In the genomic region with DNA sequence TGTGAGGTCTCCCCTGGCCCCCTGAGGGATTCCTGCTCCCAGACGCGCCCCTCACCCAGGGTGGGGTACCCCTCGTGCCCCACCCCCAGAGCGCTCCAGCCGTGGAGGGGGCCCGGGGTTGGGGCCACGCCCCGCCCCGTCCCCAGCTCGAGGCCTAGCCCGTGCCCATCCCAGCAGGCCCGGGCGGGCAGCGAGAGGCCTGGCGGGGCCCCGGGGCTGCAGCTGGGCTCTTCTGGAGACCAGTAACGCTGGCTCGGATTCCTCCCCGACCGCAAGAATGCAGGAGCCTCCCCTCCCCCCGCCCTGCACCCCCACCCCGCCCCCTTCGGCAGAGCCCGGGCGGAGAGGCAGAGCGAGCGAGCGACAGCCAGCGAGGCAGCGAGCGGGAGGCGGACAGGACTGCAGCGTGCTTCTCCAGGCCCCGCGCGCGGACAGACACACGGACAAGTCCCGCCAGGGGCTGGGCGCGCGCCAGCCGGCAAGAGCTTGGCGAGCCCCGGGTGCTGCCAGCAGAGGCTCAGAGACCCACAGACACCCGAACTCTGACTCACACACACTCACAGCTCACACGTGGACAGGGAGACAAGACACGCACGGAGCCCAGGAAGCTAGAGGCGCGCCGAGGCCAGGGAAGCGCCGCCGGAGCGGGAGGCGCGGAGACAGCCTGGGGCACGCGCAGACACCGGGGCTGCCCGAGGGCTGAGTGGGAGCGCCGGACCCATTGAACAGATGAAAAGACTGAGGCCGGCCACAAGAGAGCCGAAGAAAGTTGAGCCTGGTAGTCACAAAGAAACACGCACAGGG, we compare ENCODE assay signal across 8 cellular contexts. TPM values are rescaled to one million over a fixed set of nuclear protein-coding genes. Genes with fewer than 3 reads are reported as not detected.
DNase-seq lines count a peak whose midpoint lies in the region; TF ChIP-seq lines count a peak whose summit lies in the region.

No MANE protein-coding gene starts in this region.

- 0 out of 2 replicates have a peak, but pooled peaks cover 4% of the 10 kb centered on the region for H3K36me3 ChIP-seq in ACC112 (ENCODE audit: insufficient read depth, low read length)
- H3K36me3 ChIP-seq in HUES64 (ENCODE audit: insufficient read depth, low read length), result peaks cover 22% of the 10 kb centered on the region
- H3K36me3 ChIP-seq in mucosa of rectum (ENCODE audit: control insufficient read depth in 2 of 2, insufficient read depth in 2 of 2, low read length in 2 of 2), result peaks cover 4 to 12% of the 10 kb centered on the region in 2 donors

- peak; percentile 66 for DNase-seq in activated CD8-positive, alpha-beta memory T cell treated with anti-CD3 and anti-CD28 coated beads, Interleukin-2, amount 50 U/mL, for 4 hours
- DNase-seq in epithelial cell of proximal tubule (ENCODE audit: low read depth) (no peak), type B pancreatic cell (ENCODE audit: extremely low spot score, unreplicated experiment) (peak; percentile 83), NCI-H1436 (lab: John Stamatoyannopoulos, UW) (no peak), NCI-H1092 (lab: John Stamatoyannopoulos, UW) (no peak)

- H3K27me3 ChIP-seq in ACC112 (ENCODE audit: insufficient read depth, low read length) (no peaks in the 10 kb centered on the region), HUES64 (ENCODE audit: insufficient read depth, low read length) (no peaks in the 10 kb centered on the region), mucosa of rectum (ENCODE audit: control insufficient read depth in 2 of 2, insufficient read depth in 2 of 2, low read length in 2 of 2) (no peaks in the 10 kb centered on the region)

- H3K79me2 ChIP-seq in ACC112 (ENCODE audit: control insufficient read depth, insufficient read depth, low read length, unreplicated experiment), result peaks cover 70% of the 10 kb centered on the region

- H3K4me1 ChIP-seq in ACC112 (ENCODE audit: control insufficient read depth, insufficient read depth, low read length, unreplicated experiment) (peaks cover 77% of the 10 kb centered on the region), HUES64 (ENCODE audit: insufficient read depth, low read length) (peaks cover 55% of the 10 kb centered on the region), mucosa of rectum (ENCODE audit: control insufficient read depth in 2 of 2, insufficient read depth in 2 of 2, low read length in 2 of 2) (peaks cover 51 to 67% of the 10 kb centered on the region in 2 donors)

- H3K9me3 ChIP-seq in HUES64 (ENCODE audit: insufficient read depth, low read depth, low read length), result no peaks in the 10 kb centered on the region
- no peaks in the 10 kb centered on the region for H3K9me3 ChIP-seq in mucosa of rectum (ENCODE audit: control insufficient read depth in 2 of 2, low read length in 2 of 2)

- H3K36me3 Mint-ChIP-seq in type B pancreatic cell, result no peaks in the 10 kb centered on the region

- H3K4me1 Mint-ChIP-seq in type B pancreatic cell (ENCODE audit: unreplicated experiment), result peaks cover 50% of the 10 kb centered on the region

- peak overlapping the region; percentile 86 for H3K9ac ChIP-seq in HUES64 (ENCODE audit: low read depth, low read length)
- H3K9ac ChIP-seq in mucosa of rectum (ENCODE audit: low read depth in 1 of 2, low read length in 2 of 2), result peak overlapping the region in 1 of 2 donors; percentile 58

- H3K27me3 Mint-ChIP-seq in type B pancreatic cell, result no peaks in the 10 kb centered on the region

- no peak overlapping the region for H2AFZ ChIP-seq in ACC112 (ENCODE audit: low read length, unreplicated experiment)

- 2% methylated on average over 66 of the region's 67 CpGs for WGBS in HUES64

- peak overlapping the region; percentile 99 for H3K27ac ChIP-seq in ACC112 (ENCODE audit: low read depth, low read length)
- peak overlapping the region; percentile 98 for H3K27ac ChIP-seq in HUES64 (ENCODE audit: low read depth, low read length)
- H3K27ac ChIP-seq in mucosa of rectum (ENCODE audit: low read depth in 2 of 2, low read length in 2 of 2), result peak overlapping the region; percentile 83 to 88

- TF ChIP-seq CTCF in epithelial cell of proximal tubule (conservative IDR thresholded peaks at IDR 0.05; ENCODE audit: low read depth, low read length) (no peak), type B pancreatic cell (conservative IDR thresholded peaks at IDR 0.05) (peak; percentile 19)

- peak overlapping the region; percentile 99 for H3K27ac Mint-ChIP-seq in type B pancreatic cell

- H3K4me3 ChIP-seq in ACC112 (ENCODE audit: low read depth, low read length), result peak overlapping the region; percentile 73
- H3K4me3 ChIP-seq in HUES64 (ENCODE audit: low read length), result peak overlapping the region; percentile 47
- H3K4me3 ChIP-seq in epithelial cell of proximal tubule (ENCODE audit: low read depth, low read length), result peak overlapping the region; percentile 47
- peak overlapping the region; percentile 37 for H3K4me3 ChIP-seq in mucosa of rectum (ENCODE audit: low read length in 2 of 2)

- peak overlapping the region; percentile 82 for H3K4me3 Mint-ChIP-seq in type B pancreatic cell

- H3K9me3 Mint-ChIP-seq in type B pancreatic cell, result no peaks in the 10 kb centered on the region

RNA-seq across cellular contexts. Expression of a gene that starts 15.2 kb away (rescaled TPM):
- polyA plus RNA-seq in HUES64 (2013, experiment 1 of 2), result 21.5 TPM
- 21.7 TPM for polyA plus RNA-seq in HUES64 (2013, experiment 2 of 2)
- total RNA-seq in epithelial cell of proximal tubule (20.7 and 25.7 TPM in 2 replicates), type B pancreatic cell (ENCODE audit: low replicate concordance) (44.4 and 77.2 TPM in 2 replicates)

RNA-seq across cellular contexts. Expression of a gene that starts 26.8 kb away (rescaled TPM):
- polyA plus RNA-seq in HUES64 (2013, experiment 1 of 2), result not detected
- not detected for polyA plus RNA-seq in HUES64 (2013, experiment 2 of 2)
- not detected in 2 replicates for total RNA-seq in epithelial cell of proximal tubule
- total RNA-seq in type B pancreatic cell (ENCODE audit: low replicate concordance), result not detected in 2 replicates

RNA-seq across cellular contexts. Expression of a gene that starts 45.6 kb away (rescaled TPM):
- polyA plus RNA-seq in HUES64 (2013, experiment 1 of 2), result not detected
- not detected for polyA plus RNA-seq in HUES64 (2013, experiment 2 of 2)
- total RNA-seq in epithelial cell of proximal tubule, result 0.14 TPM in 1 of 2 replicates, not detected in the other
- 26.8 and 30.1 TPM in 2 replicates for total RNA-seq in type B pancreatic cell (ENCODE audit: low replicate concordance)

Comparison
In these comparisons a context has a peak if more than half of its experiments do, and no peak if none do; other contexts are left out.
1. DNase-seq: peak in activated CD8-positive, alpha-beta memory T cell treated with anti-CD3 and anti-CD28 coated beads, Interleukin-2, amount 50 U/mL, for 4 hours (single experiment) and type B pancreatic cell (single experiment); none in epithelial cell of proximal tubule (single experiment), NCI-H1436 (single experiment) and NCI-H1092 (single experiment).
2. RNA of a gene that starts 45.6 kb away (total RNA-seq): 26.8 to 30.1 TPM in type B pancreatic cell; 0.14 TPM in epithelial cell of proximal tubule; every median in the first group is over 10 times any median in the second.
3. Peak in every context shown above with its lines, with median percentiles within 50 percentile points of each other: H3K27ac ChIP-seq and H3K4me3 ChIP-seq.